21 cellular contexts compared by ENCODE assay signal in genomic region chr19:46224773-46225172, GRCh38. TPM values are rescaled to one million over a fixed set of nuclear protein-coding genes. Genes with fewer than 3 reads are reported as not detected.
DNase-seq lines count a peak whose midpoint lies in the region; ATAC-seq, FAIRE-seq and TF ChIP-seq lines count a peak whose summit lies in the region.
"Had no signal": no experiment of that assay in that cellular context is flagged by ENCODE, and none has a peak within 500 bp of the region (broad histone marks: within the 10 kb centered on the region; RNA-seq: fewer than 3 reads in every experiment).

No MANE protein-coding gene starts in this region.

- H3K27me3 ChIP-seq in endodermal cell (ENCODE audit: control insufficient read depth, insufficient read depth, low read length, poor library complexity, severe bottlenecking) (peaks cover 15% of the 10 kb centered on the region), esophagus squamous epithelium (peaks cover 0 to 87% (median 0%) of the 10 kb centered on the region in 4 donors), trophoblast cell (ENCODE audit: insufficient read depth, low read length) (no peaks in the 10 kb centered on the region)

- no peak overlapping the region for H3K4me3 Mint-ChIP-seq in endodermal cell
- no peak overlapping the region for H3K4me3 Mint-ChIP-seq in activated T-cell treated with anti-CD3 and anti-CD28 coated beads, Interleukin-2, amount 50 U/mL, for 24 hours
- H3K4me3 Mint-ChIP-seq: B cell, H9 had no signal

- H2AK5ac ChIP-seq in trophoblast cell (ENCODE audit: low read length), result no peak overlapping the region

- no peak overlapping the region for H2AFZ ChIP-seq in trophoblast cell (ENCODE audit: insufficient read depth, low read length, poor library complexity)

- peaks cover 26% of the 10 kb centered on the region for H3K27me3 Mint-ChIP-seq in endodermal cell (ENCODE audit: insufficient read depth)
- peaks cover 89% of the 10 kb centered on the region for H3K27me3 Mint-ChIP-seq in activated T-cell treated with anti-CD3 and anti-CD28 coated beads, Interleukin-2, amount 50 U/mL, for 24 hours

- no peaks in the 10 kb centered on the region for H3K79me2 ChIP-seq in trophoblast cell (ENCODE audit: control insufficient read depth, insufficient read depth, low read length, poor library complexity)

- peak overlapping the region; percentile 73 for H3K4me2 ChIP-seq in A549
- H3K4me2 ChIP-seq in trophoblast cell (ENCODE audit: low read length), result no peak overlapping the region
- H3K4me2 ChIP-seq: BLaER1 treated with 17β-estradiol and CSF1 and Interleukin-3, amounts not matched to agents 10 nM and 100 nM had no signal

- no peak overlapping the region for H3K4me3 ChIP-seq in A549
- no peak overlapping the region for H3K4me3 ChIP-seq in endodermal cell (ENCODE audit: low read length)
- H3K4me3 ChIP-seq in esophagus squamous epithelium, result no peak overlapping the region
- no peak overlapping the region for H3K4me3 ChIP-seq in trophoblast cell (ENCODE audit: low read depth, low read length)
- H3K4me3 ChIP-seq: BLaER1 treated with 17β-estradiol and CSF1 and Interleukin-3, amounts not matched to agents 10 nM and 100 nM had no signal

- FAIRE-seq in A549 (lab: Jason Lieb, UNC), result peak; percentile 7
- FAIRE-seq: GM12891, GM19239, H1, HepG2 had no signal

- no peak overlapping the region for H3K4ac ChIP-seq in trophoblast cell (ENCODE audit: low read depth, low read length)

- H3K9ac ChIP-seq in endodermal cell (ENCODE audit: extremely low read depth, low read length, poor library complexity, severe bottlenecking), result no peak overlapping the region
- H3K9ac ChIP-seq in trophoblast cell (ENCODE audit: low read length), result no peak overlapping the region
- H3K9ac ChIP-seq: BLaER1 treated with 17β-estradiol and CSF1 and Interleukin-3, amounts not matched to agents 10 nM and 100 nM had no signal

- H4K8ac ChIP-seq in trophoblast cell (ENCODE audit: low read depth, low read length), result no peak overlapping the region

- no peaks in the 10 kb centered on the region for H3K36me3 ChIP-seq in endodermal cell (ENCODE audit: control insufficient read depth, insufficient read depth, low read length)
- H3K36me3 ChIP-seq in esophagus squamous epithelium, result no peaks in the 10 kb centered on the region
- no peaks in the 10 kb centered on the region for H3K36me3 ChIP-seq in trophoblast cell (ENCODE audit: control insufficient read depth in 1 of 2, insufficient read depth in 2 of 2, low read length in 2 of 2)
- H3K36me3 ChIP-seq: BLaER1 treated with 17β-estradiol and CSF1 and Interleukin-3, amounts not matched to agents 10 nM and 100 nM had no signal

- TF ChIP-seq CTCF in A549 (IDR thresholded peaks at IDR 0.05) (no peak), endodermal cell (conservative IDR thresholded peaks at IDR 0.05) (no peak), esophagus squamous epithelium (IDR thresholded peaks at IDR 0.05) (no peak)

- H3K27ac Mint-ChIP-seq in endodermal cell, result no peak overlapping the region
- no peak overlapping the region for H3K27ac Mint-ChIP-seq in activated T-cell treated with anti-CD3 and anti-CD28 coated beads, Interleukin-2, amount 50 U/mL, for 24 hours
- H3K27ac Mint-ChIP-seq: B cell; CD8-positive, alpha-beta memory T cell; H9 had no signal

- H3K4me1 Mint-ChIP-seq in endodermal cell, result no peaks in the 10 kb centered on the region
- peaks cover 4% of the 10 kb centered on the region for H3K4me1 Mint-ChIP-seq in activated T-cell treated with anti-CD3 and anti-CD28 coated beads, Interleukin-2, amount 50 U/mL, for 24 hours (ENCODE audit: low read depth)
- H3K4me1 Mint-ChIP-seq: B cell had no signal

- TF ChIP-seq EP300 in A549 (IDR thresholded peaks at IDR 0.05), result no peak

- no peaks in the 10 kb centered on the region for H3K9me3 ChIP-seq in A549
- no peaks in the 10 kb centered on the region for H3K9me3 ChIP-seq in endodermal cell (ENCODE audit: control insufficient read depth, low read length)
- H3K9me3 ChIP-seq in esophagus squamous epithelium, result no peaks in the 10 kb centered on the region
- H3K9me3 ChIP-seq in trophoblast cell (ENCODE audit: insufficient read depth, low read depth, low read length), result no peaks in the 10 kb centered on the region
- H3K9me3 ChIP-seq: BLaER1 treated with 17β-estradiol and CSF1 and Interleukin-3, amounts not matched to agents 10 nM and 100 nM had no signal

- H4K91ac ChIP-seq in trophoblast cell (ENCODE audit: low read depth, low read length), result no peak overlapping the region

- H3K14ac ChIP-seq in trophoblast cell (ENCODE audit: low read length), result no peak overlapping the region

- ATAC-seq in A549, result no peak
- ATAC-seq: HepG2 had no signal

- H3K4me1 ChIP-seq in A549 (peaks cover 66% of the 10 kb centered on the region), endodermal cell (ENCODE audit: control insufficient read depth, insufficient read depth, low read length) (no peaks in the 10 kb centered on the region), esophagus squamous epithelium (peaks cover 21 to 68% (median 30%) of the 10 kb centered on the region in 3 donors), trophoblast cell (ENCODE audit: control insufficient read depth in 1 of 2, insufficient read depth in 2 of 2, low read length in 2 of 2) (peaks cover 13 to 19% of the 10 kb centered on the region in 2 experiments)
- H3K4me1 ChIP-seq: BLaER1 treated with 17β-estradiol and CSF1 and Interleukin-3, amounts not matched to agents 10 nM and 100 nM had no signal

- POLR2A ChIA-PET in A549 (lab: Yijun Ruan, JAX), result no interaction called here

- TF ChIP-seq RAD21 in A549 (conservative IDR thresholded peaks at IDR 0.05 in 1 of 2, IDR thresholded peaks at IDR 0.05 in 1 of 2), result no peak

- H3K36me3 Mint-ChIP-seq in endodermal cell (ENCODE audit: low read depth), result no peaks in the 10 kb centered on the region
- no peaks in the 10 kb centered on the region for H3K36me3 Mint-ChIP-seq in activated T-cell treated with anti-CD3 and anti-CD28 coated beads, Interleukin-2, amount 50 U/mL, for 24 hours (ENCODE audit: low read depth)
- H3K36me3 Mint-ChIP-seq: CD8-positive, alpha-beta memory T cell had no signal

- H4K12ac ChIP-seq in trophoblast cell (ENCODE audit: low read depth, low read length), result no peak overlapping the region

- no peak overlapping the region for H3K18ac ChIP-seq in trophoblast cell (ENCODE audit: low read length)

- intact Hi-C loops in esophagus squamous epithelium (cut with DNase I), result no loop called here

- no peak overlapping the region for H2BK120ac ChIP-seq in trophoblast cell (ENCODE audit: insufficient read depth, low read length, poor library complexity)

- H3K9me3 Mint-ChIP-seq in endodermal cell, result no peaks in the 10 kb centered on the region
- H3K9me3 Mint-ChIP-seq in activated T-cell treated with anti-CD3 and anti-CD28 coated beads, Interleukin-2, amount 50 U/mL, for 24 hours, result no peaks in the 10 kb centered on the region
- H3K9me3 Mint-ChIP-seq: CD8-positive, alpha-beta memory T cell; H9 had no signal

- H3K27ac ChIP-seq in A549 (peak overlapping the region; percentile 73 to 86), endodermal cell (ENCODE audit: low read depth, low read length) (no peak overlapping the region), esophagus squamous epithelium (peak overlapping the region in 3 of 4 donors; percentile 34 to 79 (median 49)), trophoblast cell (ENCODE audit: low read depth, low read length) (no peak overlapping the region)
- H3K27ac ChIP-seq: BLaER1 treated with 17β-estradiol and CSF1 and Interleukin-3, amounts not matched to agents 10 nM and 100 nM had no signal

- CTCF ChIA-PET in A549 (lab: Yijun Ruan, JAX), result interaction anchor here (0.6 to 2.4 kb wide), 5 partner anchors 10 to 147 kb away, joined by 3 to 14 read pairs (median 5); no protein-coding TSS in a partner anchor

- DNase-seq in A549 (ENCODE audit: low read depth in 1 of 2, low spot score in 1 of 2) (no peak), endodermal cell (peak; percentile 25), esophagus squamous epithelium (lab: John Stamatoyannopoulos, UW) (no peak), trophoblast cell (peak; percentile 72 to 85), amygdala (lab: John Stamatoyannopoulos, UW) (no peak), NCI-H2081 (lab: John Stamatoyannopoulos, UW) (no peak)
- DNase-seq in activated T-cell treated with anti-CD3 and anti-CD28 coated beads, Interleukin-2, amount 50 U/mL, for 24 hours, result no peak
- DNase-seq: 8988T; CD8-positive, alpha-beta memory T cell; COR-L47; DMS 273 treated with DMSO at 0.1 percent for 48 hours; DMS53; EL; H9 had no signal

- H3K23ac ChIP-seq in trophoblast cell (ENCODE audit: low read length), result no peak overlapping the region

- no peak overlapping the region for H2BK12ac ChIP-seq in trophoblast cell (ENCODE audit: low read length)

- H2BK5ac ChIP-seq in trophoblast cell (ENCODE audit: low read depth, low read length, poor library complexity), result no peak overlapping the region

- no peaks in the 10 kb centered on the region for H3K79me1 ChIP-seq in trophoblast cell (ENCODE audit: low read length)

- WGBS in A549 (ENCODE audit: missing lambda C conversion rate), result 90% methylated on average over 3 of the region's 3 CpGs
- 85 to 88% methylated on average over 2 to 3 of the region's 3 CpGs for WGBS in endodermal cell (ENCODE audit: insufficient coverage in 1 of 2, insufficient read length in 1 of 2), 2 experiments
- WGBS in esophagus squamous epithelium, 2 donors, result 11 to 46% methylated on average over 1 to 3 of the region's 3 CpGs
- WGBS in trophoblast cell (ENCODE audit: extremely low coverage, insufficient coverage, insufficient read length), result no CpG with 5 or more reads among the region's 3 CpGs

- TF ChIP-seq POLR2A in A549 (IDR thresholded peaks at IDR 0.05; ENCODE audit: low read length), result no peak
- no peak for TF ChIP-seq POLR2A in esophagus squamous epithelium (IDR thresholded peaks at IDR 0.05)

TF ChIP-seq in A549, 52 proteins besides CTCF, POLR2A, EP300 and RAD21 (continues in another document):
- no peak for TF ChIP-seq JUNB (IDR thresholded peaks at IDR 0.05)

RNA-seq across cellular contexts. Expression of gene IGFL1, which starts 4.8 kb away (rescaled TPM):
- polyA plus RNA-seq in A549 (2011; rRNA removed) (0.70 and 0.88 TPM in 2 replicates), A549 (2017; fragmentation: RNase III; extraction: RNeasy Plus Mini Kit Qiagen cat#74134 plus additional on column Dnase treatment) (1.0 to 1.9 TPM (median 1.1 TPM) in 3 replicates)
- 0.97 and 0.98 TPM in 2 replicates for polyA plus RNA-seq in A549 (2012; cell fraction: cytosol; rRNA removed)
- 1.4 TPM in 2 replicates for polyA plus RNA-seq in A549 (2012; cell fraction: nucleus; rRNA removed)
- polyA minus RNA-seq in A549 (2011; rRNA and poly(A)+ RNA removed), result 0.88 and 1.6 TPM in 2 replicates
- total RNA-seq in endodermal cell (not detected), esophagus squamous epithelium (10 to 100 TPM in 3 of 4 donors, 1 to 10 TPM in 1; 2.9 to 46.0 (median 22.0) TPM)
- polyA plus RNA-seq in endodermal cell (2013, experiment 1 of 2), result not detected
- polyA plus RNA-seq in endodermal cell (2013, experiment 2 of 2), result not detected
- polyA plus RNA-seq in trophoblast cell (2013), result 0.29 and 0.38 TPM in 2 replicates
- total RNA-seq: B cell; CD8-positive, alpha-beta memory T cell; G401; H1; H9; HepG2 had no signal
- polyA plus RNA-seq: CD8-positive, alpha-beta memory T cell; H1; HepG2 had no signal

Comparison
In these comparisons a context has a peak if more than half of its experiments do, and no peak if none do; other contexts are left out.
1. DNase-seq: peak in endodermal cell (single experiment) and trophoblast cell (2 of 2); none in A549 (0 of 2), esophagus squamous epithelium (single experiment), amygdala (0 of 56), activated T-cell treated with anti-CD3 and anti-CD28 coated beads, Interleukin-2, amount 50 U/mL, for 24 hours (single experiment) and NCI-H2081 (0 of 2).
2. H3K27ac ChIP-seq: peak in A549 (2 of 2) and esophagus squamous epithelium (3 of 4); none in endodermal cell (single experiment) and trophoblast cell (single experiment).